9 cellular contexts compared by ENCODE assay signal in genomic region chr2:197198890-197199289, GRCh38.
DNase-seq lines count a peak whose midpoint lies in the region; ATAC-seq and TF ChIP-seq lines count a peak whose summit lies in the region.
"Had no signal": no experiment of that assay in that cellular context is flagged by ENCODE, and none has a peak within 500 bp of the region (broad histone marks: within the 10 kb centered on the region; RNA-seq: fewer than 3 reads in every experiment).

No MANE protein-coding gene starts in this region.

- peak overlapping the region; percentile 30 for H3K27ac ChIP-seq in KMS-11
- H3K27ac ChIP-seq: C4-2B had no signal

- peaks cover 89% of the 10 kb centered on the region for H3K4me1 Mint-ChIP-seq in activated CD8-positive, alpha-beta T cell treated with anti-CD3 and anti-CD28 coated beads for 36 hours (ENCODE audit: low read depth)

- DNase-seq in CD1c-positive myeloid dendritic cell (ENCODE audit: extremely low spot score) (peak; percentile 90), foreskin melanocyte (peak; percentile 44), NCI-H1092 treated with DMSO at 0.1 percent for 48 hours (lab: John Stamatoyannopoulos, UW) (no peak), DMS 273 (lab: John Stamatoyannopoulos, UW; ENCODE audit: unreplicated experiment) (no peak)
- peak; percentile 96 for DNase-seq in activated CD8-positive, alpha-beta T cell treated with anti-CD3 and anti-CD28 coated beads for 36 hours
- DNase-seq in stimulated activated CD4-positive, alpha-beta T cell treated with anti-CD3 and anti-CD28 coated beads, Interleukin-2, amount 100 ng/mL, for 48 hours = peak; percentile 70 to 71

- POLR2A ChIA-PET in activated CD8-positive, alpha-beta T cell treated with anti-CD3 and anti-CD28 coated beads for 36 hours (lab: Charles Lee) = interaction anchor here (0.6 to 4.1 kb wide), 15 partner anchors 8 to 111 kb away, joined by 3 to 36 read pairs (median 3); partner anchors contain the start of gene ANKRD44

- peaks cover 17% of the 10 kb centered on the region for H3K4me1 ChIP-seq in KMS-11 (ENCODE audit: low read depth, poor library complexity, severe bottlenecking)

- H3K36me3 Mint-ChIP-seq in activated CD8-positive, alpha-beta T cell treated with anti-CD3 and anti-CD28 coated beads for 36 hours (ENCODE audit: low read depth) = peaks cover 43% of the 10 kb centered on the region

- peak overlapping the region; percentile 69 for H3K4me2 ChIP-seq in KMS-11

- CTCF ChIA-PET in activated CD8-positive, alpha-beta T cell treated with anti-CD3 and anti-CD28 coated beads for 36 hours (lab: Charles Lee) = interaction anchor here (0.6 to 3.9 kb wide), 14 partner anchors 8 to 162 kb away, joined by 3 to 29 read pairs (median 4); partner anchors contain the start of gene ANKRD44

- peaks cover 5% of the 10 kb centered on the region for H3K9me3 Mint-ChIP-seq in activated CD8-positive, alpha-beta T cell treated with anti-CD3 and anti-CD28 coated beads for 36 hours

- peak overlapping the region; percentile 45 for H3K4me3 ChIP-seq in KMS-11 (IDR thresholded peaks at IDR 0.05; ENCODE audit: insufficient read depth, low read depth, low read length)

- no peaks in the 10 kb centered on the region for H3K36me3 ChIP-seq in KMS-11 (ENCODE audit: insufficient read depth)

- peak overlapping the region; percentile 94 for H3K27ac Mint-ChIP-seq in activated CD8-positive, alpha-beta T cell treated with anti-CD3 and anti-CD28 coated beads for 36 hours

- H3K27me3 ChIP-seq in KMS-11 (ENCODE audit: insufficient read depth, low read depth) = no peaks in the 10 kb centered on the region

- H3K9ac ChIP-seq in KMS-11 = peak overlapping the region; percentile 41

- intact Hi-C loops in activated CD8-positive, alpha-beta T cell treated with anti-CD3 and anti-CD28 coated beads for 36 hours (cut with micrococcal nuclease) = loop anchor here (2.0 to 5.0 kb wide), 2 partner anchors 38 to 110 kb away; no protein-coding TSS in a partner anchor

- no peaks in the 10 kb centered on the region for H4K20me1 ChIP-seq in KMS-11 (ENCODE audit: insufficient read depth)

- TF ChIP-seq CTCF in KMS-11 (conservative IDR thresholded peaks at IDR 0.05; ENCODE audit: low read depth, low read length) = no peak
- TF ChIP-seq CTCF in activated CD8-positive, alpha-beta T cell treated with anti-CD3 and anti-CD28 coated beads for 36 hours (IDR thresholded peaks at IDR 0.05) = no peak

- H2AFZ ChIP-seq in KMS-11 (ENCODE audit: low read depth) = peak overlapping the region; percentile 45

- ATAC-seq in GM21381 (IDR thresholded peaks at IDR 0.05; ENCODE audit: unreplicated experiment) = peak; percentile 99
- peak; percentile 86 for ATAC-seq in activated CD8-positive, alpha-beta T cell treated with anti-CD3 and anti-CD28 coated beads for 36 hours

- H3K79me2 ChIP-seq in KMS-11 (ENCODE audit: insufficient read depth, low read depth) = no peaks in the 10 kb centered on the region

- no peaks in the 10 kb centered on the region for H3K27me3 Mint-ChIP-seq in activated CD8-positive, alpha-beta T cell treated with anti-CD3 and anti-CD28 coated beads for 36 hours

- H3K4me3 Mint-ChIP-seq in activated CD8-positive, alpha-beta T cell treated with anti-CD3 and anti-CD28 coated beads for 36 hours = peak overlapping the region; percentile 78

Comparison
In these comparisons a context has a peak if more than half of its experiments do, and no peak if none do; other contexts are left out.
1. DNase-seq: peak in CD1c-positive myeloid dendritic cell (single experiment), activated CD8-positive, alpha-beta T cell treated with anti-CD3 and anti-CD28 coated beads for 36 hours (single experiment), foreskin melanocyte (single experiment) and stimulated activated CD4-positive, alpha-beta T cell treated with anti-CD3 and anti-CD28 coated beads, Interleukin-2, amount 100 ng/mL, for 48 hours (2 of 2); none in NCI-H1092 treated with DMSO at 0.1 percent for 48 hours (single experiment) and DMS 273 (single experiment).